13 cellular contexts compared by ENCODE assay signal in genomic region chr17:81405382-81406005, GRCh38. TPM values are rescaled to one million over a fixed set of nuclear protein-coding genes. Genes with fewer than 3 reads are reported as not detected.
DNase-seq lines count a peak whose midpoint lies in the region; ATAC-seq and TF ChIP-seq lines count a peak whose summit lies in the region.
"Had no signal": no experiment of that assay in that cellular context is flagged by ENCODE, and none has a peak within 500 bp of the region (broad histone marks: within the 10 kb centered on the region; RNA-seq: fewer than 3 reads in every experiment).

No MANE protein-coding gene starts in this region.

- DNase-seq in RWPE1 (ENCODE audit: low spot score) (no peak), fibroblast of lung (ENCODE audit: low read depth in 2 of 2) (peak in 1 of 2 donors; percentile 79), neural crest cell (ENCODE audit: low read depth, low spot score) (no peak), thyroid gland (peak in 1 of 2 donors; percentile 48), superior temporal gyrus (ENCODE audit: extremely low spot score) (no peak), OCI-M1 (lab: John Stamatoyannopoulos, UW) (no peak), NCI-H82 treated with DMSO at 0.1 percent for 48 hours (lab: John Stamatoyannopoulos, UW; ENCODE audit: unreplicated experiment) (no peak)
- no peak for DNase-seq in stimulated activated effector memory CD8-positive, alpha-beta T cell treated with anti-CD3 and anti-CD28 coated beads, Interleukin-12 subunit alpha, Interleukin-12 subunit beta, amount 100 ng/mL, for 72 hours (ENCODE audit: low spot score in 2 of 2)
- DNase-seq: mammary epithelial cell, NCI-H446 treated with DMSO at 0.1 percent for 48 hours had no signal

- H3K27ac Mint-ChIP-seq in neural crest cell (ENCODE audit: unreplicated experiment) = no peak overlapping the region
- no peak overlapping the region for H3K27ac Mint-ChIP-seq in stimulated activated effector memory CD8-positive, alpha-beta T cell treated with anti-CD3 and anti-CD28 coated beads, Interleukin-12 subunit alpha, Interleukin-12 subunit beta, amount 100 ng/mL, for 72 hours
- H3K27ac Mint-ChIP-seq: activated naive CD4-positive, alpha-beta T cell treated with anti-CD3 and anti-CD28 coated beads, Interleukin-2, amount 50 U/mL, for 72 hours had no signal

- H3K4me1 ChIP-seq in fibroblast of lung (ENCODE audit: control insufficient read depth, extremely low read depth, insufficient read depth, low read length) = peaks cover 35% of the 10 kb centered on the region
- peaks cover 58 to 78% of the 10 kb centered on the region in 2 donors for H3K4me1 ChIP-seq in thyroid gland

- no peak overlapping the region for H3K9ac ChIP-seq in fibroblast of lung (ENCODE audit: insufficient read depth, low read length)
- H3K9ac ChIP-seq: SK-N-SH had no signal

- peak overlapping the region; percentile 47 for H3K27ac ChIP-seq in RWPE1
- H3K27ac ChIP-seq in fibroblast of lung (ENCODE audit: insufficient read depth, low read length) = peak overlapping the region; percentile 3
- peak overlapping the region in 2 of 3 donors; percentile 98 to 99 for H3K27ac ChIP-seq in thyroid gland
- H3K27ac ChIP-seq: epithelial cell of prostate had no signal

- no peak for TF ChIP-seq CTCF in RWPE1 (conservative IDR thresholded peaks at IDR 0.05; ENCODE audit: low read depth)
- no peak for TF ChIP-seq CTCF in fibroblast of lung (conservative IDR thresholded peaks at IDR 0.05 in 1 of 2, IDR thresholded peaks at IDR 0.05 in 1 of 2; ENCODE audit: low read depth in 1 of 2, low read length in 2 of 2)
- TF ChIP-seq CTCF in neural crest cell (conservative IDR thresholded peaks at IDR 0.05) = no peak
- no peak for TF ChIP-seq CTCF in thyroid gland (IDR thresholded peaks at IDR 0.05)

- intact Hi-C loops in thyroid gland (cut with DNase I) = no loop called here

- H3K27me3 Mint-ChIP-seq in neural crest cell (ENCODE audit: low read depth) = peaks cover 12% of the 10 kb centered on the region

- H3K36me3 ChIP-seq in fibroblast of lung (ENCODE audit: control insufficient read depth, insufficient read depth, low read length) (no peaks in the 10 kb centered on the region), thyroid gland (no peaks in the 10 kb centered on the region)

- WGBS in thyroid gland, 2 donors = 58 to 67% methylated on average over 7 to 8 of the region's 8 CpGs

- H3K4me2 ChIP-seq in fibroblast of lung (ENCODE audit: extremely low read depth, insufficient read depth, low read length) = no peak overlapping the region

- H3K4me3 ChIP-seq in fibroblast of lung (replicated peaks in 1 of 4; ENCODE audit: control extremely low read depth in 1 of 4, insufficient read depth in 1 of 4, low read depth in 3 of 4, low read length in 4 of 4) = no peak overlapping the region
- no peak overlapping the region for H3K4me3 ChIP-seq in thyroid gland (replicated peaks in 1 of 3)

- H4K20me1 ChIP-seq in fibroblast of lung (ENCODE audit: control insufficient read depth, extremely low read depth, insufficient read depth, low read length) = no peaks in the 10 kb centered on the region

- H3K4me1 Mint-ChIP-seq in neural crest cell = peaks cover 67% of the 10 kb centered on the region
- peaks cover 5% of the 10 kb centered on the region for H3K4me1 Mint-ChIP-seq in stimulated activated effector memory CD8-positive, alpha-beta T cell treated with anti-CD3 and anti-CD28 coated beads, Interleukin-12 subunit alpha, Interleukin-12 subunit beta, amount 100 ng/mL, for 72 hours

- H3K4me3 Mint-ChIP-seq in neural crest cell = peak overlapping the region; percentile 85
- no peak overlapping the region for H3K4me3 Mint-ChIP-seq in stimulated activated effector memory CD8-positive, alpha-beta T cell treated with anti-CD3 and anti-CD28 coated beads, Interleukin-12 subunit alpha, Interleukin-12 subunit beta, amount 100 ng/mL, for 72 hours

- H3K36me3 Mint-ChIP-seq in neural crest cell (ENCODE audit: low read depth) = peaks cover 5% of the 10 kb centered on the region
- peaks cover 7% of the 10 kb centered on the region for H3K36me3 Mint-ChIP-seq in stimulated activated effector memory CD8-positive, alpha-beta T cell treated with anti-CD3 and anti-CD28 coated beads, Interleukin-12 subunit alpha, Interleukin-12 subunit beta, amount 100 ng/mL, for 72 hours

- no peak overlapping the region for H2AFZ ChIP-seq in fibroblast of lung (ENCODE audit: low read length)

- CTCF ChIA-PET in RWPE1 (lab: Yijun Ruan, JAX) = no interaction called here

- H3K79me2 ChIP-seq in fibroblast of lung (ENCODE audit: control insufficient read depth, insufficient read depth, low read length) = peaks cover 36% of the 10 kb centered on the region

- H3K9me3 ChIP-seq in fibroblast of lung (ENCODE audit: control insufficient read depth, insufficient read depth, low read depth, low read length) = no peaks in the 10 kb centered on the region
- no peaks in the 10 kb centered on the region for H3K9me3 ChIP-seq in thyroid gland
- H3K9me3 ChIP-seq: SK-N-SH had no signal

- no peak for TF ChIP-seq POLR2A in thyroid gland (IDR thresholded peaks at IDR 0.05)

- POLR2A ChIA-PET in RWPE1 (lab: Yijun Ruan, JAX; ENCODE audit: low non-redundant PET) = no interaction called here

- no peaks in the 10 kb centered on the region for H3K9me3 Mint-ChIP-seq in neural crest cell
- H3K9me3 Mint-ChIP-seq in stimulated activated effector memory CD8-positive, alpha-beta T cell treated with anti-CD3 and anti-CD28 coated beads, Interleukin-12 subunit alpha, Interleukin-12 subunit beta, amount 100 ng/mL, for 72 hours = no peaks in the 10 kb centered on the region
- H3K9me3 Mint-ChIP-seq: activated naive CD4-positive, alpha-beta T cell treated with anti-CD3 and anti-CD28 coated beads, Interleukin-2, amount 50 U/mL, for 72 hours had no signal

- H3K27me3 ChIP-seq in fibroblast of lung (ENCODE audit: control insufficient read depth, insufficient read depth, low read length) (no peaks in the 10 kb centered on the region), thyroid gland (no peaks in the 10 kb centered on the region)

- ATAC-seq in stimulated activated effector memory CD8-positive, alpha-beta T cell treated with anti-CD3 and anti-CD28 coated beads, Interleukin-12 subunit alpha, Interleukin-12 subunit beta, amount 100 ng/mL, for 72 hours = no peak
- ATAC-seq: activated naive CD4-positive, alpha-beta T cell treated with anti-CD3 and anti-CD28 coated beads, Interleukin-2, amount 50 U/mL, for 72 hours had no signal

RNA-seq across cellular contexts. Expression of gene BAHCC1, which starts 10.2 kb away (rescaled TPM):
- 3.9 and 7.3 TPM in 2 replicates for total RNA-seq in fibroblast of lung
- polyA plus RNA-seq in fibroblast of lung = 1.5 and 1.8 TPM in 2 replicates
- 6.8 and 7.2 TPM in 2 replicates for polyA plus RNA-seq in fibroblast of lung (2012)
- polyA minus RNA-seq in fibroblast of lung (ENCODE audit: low replicate concordance) = 6.3 and 8.6 TPM in 2 replicates
- 57.4 and 61.3 TPM in 2 replicates for total RNA-seq in neural crest cell
- total RNA-seq in thyroid gland = 10 to 100 TPM; 13.7 to 33.7 (median 23.9) TPM

Comparison
In these comparisons a context has a peak if more than half of its experiments do, and no peak if none do; other contexts are left out.
1. H3K27ac ChIP-seq: peak in every context shown above with its lines; median percentile 98 in thyroid gland; 47 in RWPE1; 3 in fibroblast of lung.